ENCODE assay signal across 11 cellular contexts in the genomic region with DNA sequence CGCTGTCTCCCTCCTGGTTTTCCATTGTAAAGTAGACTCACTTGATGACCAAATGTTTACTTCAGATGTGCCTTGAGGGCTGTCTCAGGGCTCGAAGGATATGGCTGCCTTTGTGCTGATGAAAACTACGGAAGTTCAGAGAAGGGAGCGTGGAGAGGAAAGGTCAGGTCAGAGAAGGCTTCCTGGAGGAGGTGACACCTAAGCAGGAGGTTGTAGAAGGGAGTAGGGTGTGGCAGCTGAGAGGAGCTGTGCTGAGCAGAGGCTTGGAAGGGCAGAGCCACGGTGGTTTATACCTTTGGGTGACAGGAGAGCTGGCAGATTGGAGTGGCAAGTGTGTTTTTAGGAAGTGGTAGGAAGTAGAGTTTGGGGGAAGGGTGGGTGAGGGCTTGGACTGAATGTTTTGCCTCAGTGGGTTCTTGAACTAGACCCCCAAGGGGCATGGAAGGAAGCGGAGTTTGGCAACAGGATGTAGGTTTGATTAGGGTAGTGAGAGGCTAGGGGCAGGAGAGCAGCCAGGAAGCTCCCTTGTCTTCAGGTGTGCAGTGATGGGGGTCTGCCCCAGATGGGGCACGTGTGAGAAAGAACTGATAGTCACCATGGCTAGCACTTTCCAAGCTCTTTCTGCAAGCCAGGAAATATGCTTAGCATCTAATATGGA. TPM values are rescaled to one million over a fixed set of nuclear protein-coding genes. Genes with fewer than 3 reads are reported as not detected.
DNase-seq lines count a peak whose midpoint lies in the region; ATAC-seq and TF ChIP-seq lines count a peak whose summit lies in the region.
"Had no signal": no experiment of that assay in that cellular context is flagged by ENCODE, and none has a peak within 500 bp of the region (broad histone marks: within the 10 kb centered on the region; RNA-seq: fewer than 3 reads in every experiment).

No MANE protein-coding gene starts in this region.

- H3K27me3 Mint-ChIP-seq in T-helper 1 cell treated with Interleukin-12 subunit alpha and Interleukin-12 subunit beta and Interleukin-4 antibody, amounts not matched to agents 30 μg/mL and 1 μg/mL, for 36 hours (ENCODE audit: low read depth), result no peaks in the 10 kb centered on the region
- peaks cover 12% of the 10 kb centered on the region for H3K27me3 Mint-ChIP-seq in glutamatergic neuron (ENCODE audit: unreplicated experiment)

- no peak for TF ChIP-seq CTCF in glutamatergic neuron (IDR thresholded peaks at IDR 0.05; ENCODE audit: partially characterized antibody, unreplicated experiment)

- H3K27ac Mint-ChIP-seq in T-helper 1 cell treated with Interleukin-12 subunit alpha and Interleukin-12 subunit beta and Interleukin-4 antibody, amounts not matched to agents 30 μg/mL and 1 μg/mL, for 36 hours, result peak overlapping the region; percentile 38
- H3K27ac Mint-ChIP-seq in glutamatergic neuron (ENCODE audit: unreplicated experiment), result peak overlapping the region; percentile 65
- peak overlapping the region; percentile 95 for H3K27ac Mint-ChIP-seq in stimulated activated effector memory CD8-positive, alpha-beta T cell treated with anti-CD3 and anti-CD28 coated beads, Interleukin-12 subunit alpha, Interleukin-12 subunit beta, amount 100 ng/mL, for 72 hours

- H3K4me3 Mint-ChIP-seq in T-helper 1 cell treated with Interleukin-12 subunit alpha and Interleukin-12 subunit beta and Interleukin-4 antibody, amounts not matched to agents 30 μg/mL and 1 μg/mL, for 36 hours, result no peak overlapping the region
- peak overlapping the region; percentile 75 for H3K4me3 Mint-ChIP-seq in glutamatergic neuron (ENCODE audit: unreplicated experiment)
- H3K4me3 Mint-ChIP-seq in stimulated activated effector memory CD8-positive, alpha-beta T cell treated with anti-CD3 and anti-CD28 coated beads, Interleukin-12 subunit alpha, Interleukin-12 subunit beta, amount 100 ng/mL, for 72 hours, result peak overlapping the region; percentile 78

- H3K9me3 Mint-ChIP-seq in T-helper 1 cell treated with Interleukin-12 subunit alpha and Interleukin-12 subunit beta and Interleukin-4 antibody, amounts not matched to agents 30 μg/mL and 1 μg/mL, for 36 hours, result no peaks in the 10 kb centered on the region
- peaks cover 5% of the 10 kb centered on the region for H3K9me3 Mint-ChIP-seq in glutamatergic neuron (ENCODE audit: unreplicated experiment)
- no peaks in the 10 kb centered on the region for H3K9me3 Mint-ChIP-seq in stimulated activated effector memory CD8-positive, alpha-beta T cell treated with anti-CD3 and anti-CD28 coated beads, Interleukin-12 subunit alpha, Interleukin-12 subunit beta, amount 100 ng/mL, for 72 hours

- DNase-seq in activated effector memory CD4-positive, alpha-beta T cell treated with anti-CD3 and anti-CD28 coated beads, Interleukin-2, amount 50 U/mL, for 16 hours, result peak; percentile 62
- DNase-seq in activated effector memory CD4-positive, alpha-beta T cell treated with Interleukin-2 at 50 U/mL for 16 hours, result no peak
- DNase-seq in glutamatergic neuron (no peak), MV-4-11 (lab: John Stamatoyannopoulos, UW) (no peak), AG20443 (ENCODE audit: low spot score) (no peak)
- peak in 1 of 2 donors; percentile 78 for DNase-seq in stimulated activated effector memory CD8-positive, alpha-beta T cell treated with anti-CD3 and anti-CD28 coated beads, Interleukin-12 subunit alpha, Interleukin-12 subunit beta, amount 100 ng/mL, for 72 hours (ENCODE audit: low spot score in 2 of 2)
- DNase-seq: GDM1, left cardiac atrium, NCI-H1436 had no signal

- ATAC-seq in stimulated activated effector memory CD8-positive, alpha-beta T cell treated with anti-CD3 and anti-CD28 coated beads, Interleukin-12 subunit alpha, Interleukin-12 subunit beta, amount 100 ng/mL, for 72 hours, result peak; percentile 50
- no peak for ATAC-seq in GM18867 (IDR thresholded peaks at IDR 0.05; ENCODE audit: unreplicated experiment)
- ATAC-seq: left cardiac atrium had no signal

- peaks cover 21% of the 10 kb centered on the region for H3K4me1 Mint-ChIP-seq in T-helper 1 cell treated with Interleukin-12 subunit alpha and Interleukin-12 subunit beta and Interleukin-4 antibody, amounts not matched to agents 30 μg/mL and 1 μg/mL, for 36 hours (ENCODE audit: low read depth)
- H3K4me1 Mint-ChIP-seq in glutamatergic neuron (ENCODE audit: low read depth, unreplicated experiment), result peaks cover 25% of the 10 kb centered on the region
- H3K4me1 Mint-ChIP-seq in stimulated activated effector memory CD8-positive, alpha-beta T cell treated with anti-CD3 and anti-CD28 coated beads, Interleukin-12 subunit alpha, Interleukin-12 subunit beta, amount 100 ng/mL, for 72 hours, result peaks cover 68% of the 10 kb centered on the region

- H3K36me3 Mint-ChIP-seq in T-helper 1 cell treated with Interleukin-12 subunit alpha and Interleukin-12 subunit beta and Interleukin-4 antibody, amounts not matched to agents 30 μg/mL and 1 μg/mL, for 36 hours (ENCODE audit: low read depth), result peaks cover 31% of the 10 kb centered on the region
- peaks cover 15% of the 10 kb centered on the region for H3K36me3 Mint-ChIP-seq in glutamatergic neuron (ENCODE audit: unreplicated experiment)
- H3K36me3 Mint-ChIP-seq in stimulated activated effector memory CD8-positive, alpha-beta T cell treated with anti-CD3 and anti-CD28 coated beads, Interleukin-12 subunit alpha, Interleukin-12 subunit beta, amount 100 ng/mL, for 72 hours, result peaks cover 51% of the 10 kb centered on the region

RNA-seq across cellular contexts. Expression of gene ZSCAN2, which starts 4.5 kb away (rescaled TPM):
- total RNA-seq in glutamatergic neuron (ENCODE audit: unreplicated experiment), result 40.0 TPM

RNA-seq across cellular contexts. Expression of gene WDR73, which starts 48.7 kb away (rescaled TPM):
- 19.5 TPM for total RNA-seq in glutamatergic neuron (ENCODE audit: unreplicated experiment)

RNA-seq across cellular contexts. Expression of gene NMB, which starts 52.6 kb away (rescaled TPM):
- total RNA-seq in glutamatergic neuron (ENCODE audit: unreplicated experiment), result 6.9 TPM

Comparison
In these comparisons a context has a peak if more than half of its experiments do, and no peak if none do; other contexts are left out.
1. H3K27ac Mint-ChIP-seq: peak in every context shown above with its lines; median percentile 95 in stimulated activated effector memory CD8-positive, alpha-beta T cell treated with anti-CD3 and anti-CD28 coated beads, Interleukin-12 subunit alpha, Interleukin-12 subunit beta, amount 100 ng/mL, for 72 hours; 65 in glutamatergic neuron; 38 in T-helper 1 cell treated with Interleukin-12 subunit alpha and Interleukin-12 subunit beta and Interleukin-4 antibody, amounts not matched to agents 30 μg/mL and 1 μg/mL, for 36 hours.